Comparison of ENCODE assay signal across 19 cellular contexts in genomic region chr15:27690290-27690689, GRCh38.
DNase-seq lines count a peak whose midpoint lies in the region; ATAC-seq, FAIRE-seq and TF ChIP-seq lines count a peak whose summit lies in the region.
"Had no signal": no experiment of that assay in that cellular context is flagged by ENCODE, and none has a peak within 500 bp of the region (broad histone marks: within the 10 kb centered on the region; RNA-seq: fewer than 3 reads in every experiment).

No MANE protein-coding gene starts in this region.

- no peak overlapping the region for H3K4me2 ChIP-seq in K562 (ENCODE audit: insufficient read depth, low read length)
- H3K4me2 ChIP-seq: A549 had no signal

- no peaks in the 10 kb centered on the region for H3K27me3 Mint-ChIP-seq in activated T-helper 2 cell treated with anti-CD3 and anti-CD28 coated beads, Interferon-gamma antibody, Interleukin-2, Interleukin-4, amounts not matched to agents 10 μg/mL and 5 μg/mL and 100 μg/mL, durations not matched to agents 14 hours and 24 hours and 36 hours (ENCODE audit: low read depth)

- intact Hi-C loops in K562 (cut with micrococcal nuclease), result no loop called here
- intact Hi-C loops in activated T-helper 2 cell treated with anti-CD3 and anti-CD28 coated beads, Interferon-gamma antibody, Interleukin-2, Interleukin-4, amounts not matched to agents 10 μg/mL and 5 μg/mL and 100 μg/mL, durations not matched to agents 14 hours and 24 hours and 36 hours (cut with micrococcal nuclease), result no loop called here

- no peaks in the 10 kb centered on the region for H4K20me1 ChIP-seq in K562 (replicated peaks; ENCODE audit: control insufficient read depth, insufficient read depth, low read length)

- H3K4me1 ChIP-seq in K562 (replicated peaks in 1 of 2; ENCODE audit: control insufficient read depth in 2 of 2, insufficient read depth in 2 of 2, low read length in 2 of 2), result no peaks in the 10 kb centered on the region
- H3K4me1 ChIP-seq: BE2C, HAP-1 had no signal

- H3K9me3 ChIP-seq in K562 (replicated peaks; ENCODE audit: control insufficient read depth, insufficient read depth, low read depth, low read length), result no peaks in the 10 kb centered on the region
- H3K9me3 ChIP-seq: BE2C, HAP-1 had no signal

- H3K4me3 Mint-ChIP-seq in activated T-helper 2 cell treated with anti-CD3 and anti-CD28 coated beads, Interferon-gamma antibody, Interleukin-2, Interleukin-4, amounts not matched to agents 10 μg/mL and 5 μg/mL and 100 μg/mL, durations not matched to agents 14 hours and 24 hours and 36 hours (ENCODE audit: low read depth), result no peak overlapping the region
- H3K4me3 Mint-ChIP-seq: CD14-positive monocyte; CD8-positive, alpha-beta T cell had no signal

- CTCF ChIA-PET in K562 (lab: Yijun Ruan, JAX; ENCODE audit: low intra/inter-chr PET ratio), result no interaction called here

- H2AFZ ChIP-seq in K562 (ENCODE audit: low read depth, low read length), result no peak overlapping the region

- in situ Hi-C loops in K562 (cut with MboI), result no loop called here

- no peak for TF ChIP-seq EP300 in K562 (IDR thresholded peaks at IDR 0.05; ENCODE audit: low read length)

- H3K4me3 ChIP-seq in K562, result no peak overlapping the region
- H3K4me3 ChIP-seq: A549, HAP-1 had no signal

- H3K4me1 Mint-ChIP-seq in activated T-helper 2 cell treated with anti-CD3 and anti-CD28 coated beads, Interferon-gamma antibody, Interleukin-2, Interleukin-4, amounts not matched to agents 10 μg/mL and 5 μg/mL and 100 μg/mL, durations not matched to agents 14 hours and 24 hours and 36 hours (ENCODE audit: low read depth), result no peaks in the 10 kb centered on the region
- H3K4me1 Mint-ChIP-seq: CD14-positive monocyte had no signal

- TF ChIP-seq RAD21 in K562 (CRISPR knock-in tag; conservative IDR thresholded peaks at IDR 0.05 in 1 of 2, IDR thresholded peaks at IDR 0.05 in 1 of 2), result peak in 1 of 2 experiments; percentile 55; a peak in 3 of 4 replicates

- no peaks in the 10 kb centered on the region; a peak in 1 of 5 replicates for H3K27me3 ChIP-seq in K562 (ENCODE audit: control insufficient read depth in 2 of 2, insufficient read depth in 2 of 2, low read length in 2 of 2)
- H3K27me3 ChIP-seq: BE2C had no signal

- TF ChIP-seq POLR2A in K562 (conservative IDR thresholded peaks at IDR 0.05), result no peak

- no peaks in the 10 kb centered on the region for H3K36me3 ChIP-seq in K562 (ENCODE audit: control insufficient read depth, insufficient read depth, low read length)
- H3K36me3 ChIP-seq: BE2C, HAP-1 had no signal

- POLR2A ChIA-PET in K562 (lab: Yijun Ruan, JAX), result no interaction called here

- peak; percentile 51; the same call in 1 of the 3 replicates for ATAC-seq in K562
- ATAC-seq: CD8-positive, alpha-beta T cell had no signal

- WGBS in K562 (ENCODE audit: insufficient coverage, low coverage, missing lambda C conversion rate), result 0% methylated on average over 4 of the region's 5 CpGs

- H3K27ac Mint-ChIP-seq in activated T-helper 2 cell treated with anti-CD3 and anti-CD28 coated beads, Interferon-gamma antibody, Interleukin-2, Interleukin-4, amounts not matched to agents 10 μg/mL and 5 μg/mL and 100 μg/mL, durations not matched to agents 14 hours and 24 hours and 36 hours, result no peak overlapping the region
- H3K27ac Mint-ChIP-seq: CD14-positive monocyte; CD8-positive, alpha-beta T cell had no signal

- no peak overlapping the region for H3K9ac ChIP-seq in K562 (ENCODE audit: insufficient read depth in 1 of 2, low read depth in 2 of 2, low read length in 2 of 2)

- DNase-seq in HT-29 (ENCODE audit: low spot score) (peak; percentile 5), K562 (ENCODE audit: extremely low read depth in 1 of 4, low spot score in 3 of 4) (peak in 1 of 4 experiments; percentile 18), iPS-NIHi7 (ENCODE audit: extremely low spot score) (peak; percentile 31), MV-4-11 (lab: John Stamatoyannopoulos, UW) (no peak)
- no peak for DNase-seq in activated CD8-positive, alpha-beta memory T cell treated with anti-CD3 and anti-CD28 coated beads for 24 hours
- no peak for DNase-seq in activated CD4-positive, alpha-beta T cell treated with anti-CD3 and anti-CD28 coated beads, Interleukin-2, amount 50 U/mL, for 48 hours
- no peak for DNase-seq in activated T-helper 2 cell treated with anti-CD3 and anti-CD28 coated beads, Interferon-gamma antibody, Interleukin-2, Interleukin-4, amounts not matched to agents 10 μg/mL and 5 μg/mL and 100 μg/mL, durations not matched to agents 14 hours and 24 hours and 36 hours (ENCODE audit: low spot score)
- DNase-seq: BE2C; CD8-positive, alpha-beta T cell; COR-L47; DMS53; GF-D8; IMR-90; KG1 had no signal

- no peak for FAIRE-seq in K562 (lab: Jason Lieb, UNC)
- FAIRE-seq: A549, D721Med had no signal

- H3K79me2 ChIP-seq in K562 (ENCODE audit: control insufficient read depth, insufficient read depth, low read length), result no peaks in the 10 kb centered on the region

- no peaks in the 10 kb centered on the region for H3K9me1 ChIP-seq in K562 (ENCODE audit: control insufficient read depth, insufficient read depth, low read length)

- peaks cover 20% of the 10 kb centered on the region for H3K9me3 Mint-ChIP-seq in activated T-helper 2 cell treated with anti-CD3 and anti-CD28 coated beads, Interferon-gamma antibody, Interleukin-2, Interleukin-4, amounts not matched to agents 10 μg/mL and 5 μg/mL and 100 μg/mL, durations not matched to agents 14 hours and 24 hours and 36 hours
- H3K9me3 Mint-ChIP-seq: CD8-positive, alpha-beta T cell had no signal

- BruUV-seq in K562 (replicated peaks; lab: Mats Ljungman, UMichigan), result no TSS peak

- H3K36me3 Mint-ChIP-seq in activated T-helper 2 cell treated with anti-CD3 and anti-CD28 coated beads, Interferon-gamma antibody, Interleukin-2, Interleukin-4, amounts not matched to agents 10 μg/mL and 5 μg/mL and 100 μg/mL, durations not matched to agents 14 hours and 24 hours and 36 hours (ENCODE audit: low read depth), result no peaks in the 10 kb centered on the region
- H3K36me3 Mint-ChIP-seq: CD14-positive monocyte; CD8-positive, alpha-beta T cell had no signal

- H3K27ac ChIP-seq in K562 (ENCODE audit: extremely low read depth, low read depth, low read length), result no peak overlapping the region
- H3K27ac ChIP-seq: A549, HL-60 had no signal

- TF ChIP-seq CTCF in K562 (IDR thresholded peaks at IDR 0.05 in 2 of 3, conservative IDR thresholded peaks at IDR 0.05 in 1 of 3; ENCODE audit: insufficient read depth in 2 of 3, low read depth in 1 of 3, low read length in 3 of 3), result peak; percentile 26 to 38 (median 34); a peak in 4 of 6 replicates

TF ChIP-seq in K562, 482 proteins besides CTCF, POLR2A, EP300 and RAD21:
- TF ChIP-seq PRMT5 (CRISPR knock-in tag; IDR thresholded peaks at IDR 0.05), result no peak
- TF ChIP-seq ZNF121 (CRISPR knock-in tag; conservative IDR thresholded peaks at IDR 0.05), result no peak
- no peak for TF ChIP-seq CREB1 (IDR thresholded peaks at IDR 0.05)
- no peak for TF ChIP-seq CREB1 (CRISPR knock-in tag; IDR thresholded peaks at IDR 0.05)
- TF ChIP-seq SMC3 (conservative IDR thresholded peaks at IDR 0.05; ENCODE audit: insufficient read depth, low read depth, low read length), result 0 out of 2 replicates have a peak, but pooled peaks have one; percentile 16
- TF ChIP-seq ZBTB43 (CRISPR knock-in tag; IDR thresholded peaks at IDR 0.05), result no peak
- TF ChIP-seq TEAD2 (tag; IDR thresholded peaks at IDR 0.05), result no peak
- no peak for TF ChIP-seq ZBTB49 (CRISPR knock-in tag; IDR thresholded peaks at IDR 0.05; ENCODE audit: borderline replicate concordance)
TF ChIP-seq in K562: peak in this region for 1.

Comparison
In these comparisons a context has a peak if more than half of its experiments do, and no peak if none do; other contexts are left out.
1. DNase-seq: peak in HT-29 (single experiment) and iPS-NIHi7 (single experiment); none in MV-4-11 (single experiment), activated CD8-positive, alpha-beta memory T cell treated with anti-CD3 and anti-CD28 coated beads for 24 hours (single experiment), activated CD4-positive, alpha-beta T cell treated with anti-CD3 and anti-CD28 coated beads, Interleukin-2, amount 50 U/mL, for 48 hours (0 of 2) and activated T-helper 2 cell treated with anti-CD3 and anti-CD28 coated beads, Interferon-gamma antibody, Interleukin-2, Interleukin-4, amounts not matched to agents 10 μg/mL and 5 μg/mL and 100 μg/mL, durations not matched to agents 14 hours and 24 hours and 36 hours (single experiment).